ENCODE assay signal across 8 cellular contexts in the genomic region with DNA sequence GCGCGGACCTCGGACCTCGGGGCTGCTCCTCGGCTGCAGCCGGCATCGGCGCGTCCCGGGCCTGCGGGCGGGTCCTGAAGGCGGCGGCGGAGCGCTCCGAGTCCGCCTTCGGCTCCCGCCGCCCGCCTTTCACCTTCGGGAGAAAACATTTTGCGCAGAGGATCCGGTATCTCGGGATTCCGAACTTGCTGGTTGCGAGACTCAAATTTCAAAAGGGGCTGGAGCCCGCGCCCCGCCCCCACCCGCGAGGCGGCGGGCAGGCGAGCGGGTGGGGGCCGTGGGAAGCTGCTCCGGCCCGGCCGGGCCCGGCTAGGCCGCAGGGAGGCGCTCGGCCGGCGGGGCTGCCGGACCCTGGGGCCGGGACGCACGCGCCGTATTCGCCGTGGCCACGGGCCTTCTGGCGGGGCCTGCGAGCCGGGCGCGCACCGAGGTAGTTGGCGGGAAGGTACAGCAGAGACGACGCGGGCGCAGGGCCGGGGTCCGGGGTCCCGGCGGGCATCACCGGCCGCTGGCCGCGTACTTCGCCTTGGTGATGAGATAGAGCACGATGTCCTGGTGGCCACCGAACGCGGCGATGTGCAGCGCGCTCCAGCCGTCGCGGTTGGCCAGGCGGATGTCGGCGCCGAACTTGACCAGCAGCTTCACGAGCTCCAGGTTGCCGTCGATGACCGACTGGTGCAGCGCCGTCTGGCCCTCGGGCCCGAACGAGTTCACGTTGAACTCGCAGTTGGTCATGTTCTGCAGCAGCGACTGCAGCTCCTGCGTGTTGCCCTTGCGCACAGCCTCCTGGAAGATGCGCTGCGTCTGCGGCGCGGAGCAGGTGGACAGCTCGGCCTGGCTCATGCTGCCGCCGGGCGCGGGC. TPM values are rescaled to one million over a fixed set of nuclear protein-coding genes. Genes with fewer than 3 reads are reported as not detected.
DNase-seq lines count a peak whose midpoint lies in the region; ATAC-seq, FAIRE-seq and TF ChIP-seq lines count a peak whose summit lies in the region.

No MANE protein-coding gene starts in this region.

- H3K4me1 Mint-ChIP-seq in stimulated activated naive CD8-positive, alpha-beta T cell treated with anti-CD3 and anti-CD28 coated beads, Interleukin-15, Interleukin-2, amounts not matched to agents 100 ng/mL and 50 ng/mL, for 24 hours (ENCODE audit: low read depth), result peaks cover 18% of the 10 kb centered on the region

- WGBS in K562 (ENCODE audit: insufficient coverage, low coverage, missing lambda C conversion rate), result 1% methylated on average over 60 of the region's 114 CpGs

- no peaks in the 10 kb centered on the region for H3K36me3 Mint-ChIP-seq in stimulated activated naive CD8-positive, alpha-beta T cell treated with anti-CD3 and anti-CD28 coated beads, Interleukin-15, Interleukin-2, amounts not matched to agents 100 ng/mL and 50 ng/mL, for 24 hours (ENCODE audit: low read depth)

- DNase-seq in SIG-M5 treated with dmso at 0.1 percent for 504 hours (lab: John Stamatoyannopoulos, UW; ENCODE audit: unreplicated experiment) (peak; percentile 34), SIG-M5 (lab: John Stamatoyannopoulos, UW) (no peak), HFF-Myc (ENCODE audit: extremely low read depth, low read depth) (no peak), NCI-H510A (lab: John Stamatoyannopoulos, UW) (peak; percentile 47), K562 (ENCODE audit: extremely low read depth in 1 of 4, low spot score in 3 of 4) (peak; percentile 70 to 85 (median 76)), keratinocyte (ENCODE audit: low read depth, low spot score) (no peak)
- no peak for DNase-seq in effector CD8-positive, alpha-beta T cell (lab: John Stamatoyannopoulos, UW)

- no peaks in the 10 kb centered on the region for H3K9me3 Mint-ChIP-seq in stimulated activated naive CD8-positive, alpha-beta T cell treated with anti-CD3 and anti-CD28 coated beads, Interleukin-15, Interleukin-2, amounts not matched to agents 100 ng/mL and 50 ng/mL, for 24 hours

- intact Hi-C loops in K562 (cut with micrococcal nuclease), result loop anchor here (5.0 to 10.0 kb wide), 4 partner anchors 59 to 231 kb away; partner anchors contain the start of genes EXD3, NOXA1 and TUBB4B

- TF ChIP-seq EP300 in K562 (IDR thresholded peaks at IDR 0.05; ENCODE audit: low read length), result no peak

- dilution Hi-C loops in keratinocyte (cut with MboI; ENCODE audit: extremely low pct_ligation_motif_present, low sequenced_read_pairs), result no loop called here

- H3K4me3 Mint-ChIP-seq in stimulated activated naive CD8-positive, alpha-beta T cell treated with anti-CD3 and anti-CD28 coated beads, Interleukin-15, Interleukin-2, amounts not matched to agents 100 ng/mL and 50 ng/mL, for 24 hours, result peak overlapping the region; percentile 80

- no peak overlapping the region for H3K27ac Mint-ChIP-seq in stimulated activated naive CD8-positive, alpha-beta T cell treated with anti-CD3 and anti-CD28 coated beads, Interleukin-15, Interleukin-2, amounts not matched to agents 100 ng/mL and 50 ng/mL, for 24 hours

- H3K4me3 ChIP-seq in HFF-Myc (replicated peaks; ENCODE audit: low read depth, low read length) (peak overlapping the region; percentile 42), K562 (peak overlapping the region; percentile 90), keratinocyte (ENCODE audit: control insufficient read depth in 2 of 3, extremely low read depth in 1 of 3, insufficient read depth in 2 of 3, low read depth in 1 of 3, low read length in 3 of 3) (peak overlapping the region; percentile 21 to 70 (median 59))

- H3K9me3 ChIP-seq in K562 (replicated peaks; ENCODE audit: control insufficient read depth, insufficient read depth, low read depth, low read length), result no peaks in the 10 kb centered on the region
- H3K9me3 ChIP-seq in keratinocyte (ENCODE audit: control insufficient read depth, low read depth, low read length), result no peaks in the 10 kb centered on the region

- peaks cover 29% of the 10 kb centered on the region for H3K27me3 Mint-ChIP-seq in stimulated activated naive CD8-positive, alpha-beta T cell treated with anti-CD3 and anti-CD28 coated beads, Interleukin-15, Interleukin-2, amounts not matched to agents 100 ng/mL and 50 ng/mL, for 24 hours

- no peak for TF ChIP-seq CTCF in HFF-Myc (IDR thresholded peaks at IDR 0.05; ENCODE audit: low read depth, low read length, missing control alignments)
- TF ChIP-seq CTCF in K562 (IDR thresholded peaks at IDR 0.05 in 2 of 3, conservative IDR thresholded peaks at IDR 0.05 in 1 of 3; ENCODE audit: insufficient read depth in 2 of 3, low read depth in 1 of 3, low read length in 3 of 3), result peak; percentile 31 to 72 (median 57); a peak in 4 of 6 replicates
- TF ChIP-seq CTCF in keratinocyte (optimal IDR thresholded peaks at IDR 0.05 in 1 of 3, IDR thresholded peaks at IDR 0.05 in 1 of 3, conservative IDR thresholded peaks at IDR 0.05 in 1 of 3; ENCODE audit: extremely low read depth in 1 of 3, insufficient read depth in 2 of 3, low read length in 3 of 3), result peak in 1 of 3 experiments; percentile 20

- H3K27me3 ChIP-seq in K562 (ENCODE audit: control insufficient read depth in 2 of 2, insufficient read depth in 2 of 2, low read length in 2 of 2) (no peaks in the 10 kb centered on the region), keratinocyte (ENCODE audit: control insufficient read depth, extremely low read depth, insufficient read depth, low read length) (peaks cover 13% of the 10 kb centered on the region)

- TF ChIP-seq RAD21 in K562 (CRISPR knock-in tag; conservative IDR thresholded peaks at IDR 0.05 in 1 of 2, IDR thresholded peaks at IDR 0.05 in 1 of 2), result peak in 1 of 2 experiments; percentile 43; a peak in 2 of 4 replicates

- H3K79me2 ChIP-seq in K562 (ENCODE audit: control insufficient read depth, insufficient read depth, low read length), result peaks cover 28% of the 10 kb centered on the region
- H3K79me2 ChIP-seq in keratinocyte (ENCODE audit: control insufficient read depth, insufficient read depth, low read length), result no peaks in the 10 kb centered on the region

- H3K4me2 ChIP-seq in K562 (ENCODE audit: insufficient read depth, low read length) (peak overlapping the region; percentile 98), keratinocyte (ENCODE audit: control insufficient read depth, extremely low read depth, insufficient read depth, low read depth, low read length) (peak overlapping the region; percentile 76)

- ATAC-seq in K562, result peak; percentile 75

- no TSS peak for BruUV-seq in K562 (replicated peaks; lab: Mats Ljungman, UMichigan)

- H3K4me1 ChIP-seq in K562 (replicated peaks in 1 of 2; ENCODE audit: control insufficient read depth in 2 of 2, insufficient read depth in 2 of 2, low read length in 2 of 2) (peaks cover 35 to 84% of the 10 kb centered on the region in 2 experiments), keratinocyte (ENCODE audit: control insufficient read depth, extremely low read depth, insufficient read depth, low read length) (peaks cover 23% of the 10 kb centered on the region)

- H3K9me1 ChIP-seq in K562 (ENCODE audit: control insufficient read depth, insufficient read depth, low read length) (peaks cover 7% of the 10 kb centered on the region), keratinocyte (ENCODE audit: control insufficient read depth, extremely low read depth, insufficient read depth, low read length) (no peaks in the 10 kb centered on the region)

- in situ Hi-C loops in K562 (cut with MboI), result no loop called here

- FAIRE-seq in K562 (lab: Jason Lieb, UNC) (peak; percentile 62), keratinocyte (lab: Jason Lieb, UNC) (no peak)

- H2AFZ ChIP-seq in K562 (ENCODE audit: low read depth, low read length) (peak overlapping the region; percentile 79), keratinocyte (ENCODE audit: control insufficient read depth, low read length) (no peak overlapping the region)

- H3K9ac ChIP-seq in K562 (ENCODE audit: insufficient read depth in 1 of 2, low read depth in 2 of 2, low read length in 2 of 2) (peak overlapping the region; percentile 81 to 98), keratinocyte (ENCODE audit: control insufficient read depth, extremely low read depth, insufficient read depth, low read length) (peak overlapping the region; percentile 41)

- TF ChIP-seq POLR2A in K562 (conservative IDR thresholded peaks at IDR 0.05), result peak; percentile 38

- peak overlapping the region; percentile 88 for H3K27ac ChIP-seq in K562 (ENCODE audit: extremely low read depth, low read depth, low read length)
- H3K27ac ChIP-seq in keratinocyte (ENCODE audit: control insufficient read depth, insufficient read depth, low read length), result no peak overlapping the region

- peaks cover 8% of the 10 kb centered on the region; the same call in 1 of the 3 replicates for H3K36me3 ChIP-seq in K562 (ENCODE audit: control insufficient read depth, insufficient read depth, low read length)
- H3K36me3 ChIP-seq in keratinocyte (ENCODE audit: control insufficient read depth in 2 of 2, extremely low read depth in 1 of 2, insufficient read depth in 2 of 2, low read length in 2 of 2), result no peaks in the 10 kb centered on the region

- H4K20me1 ChIP-seq in K562 (replicated peaks; ENCODE audit: control insufficient read depth, insufficient read depth, low read length), result peaks cover 13% of the 10 kb centered on the region
- H4K20me1 ChIP-seq in keratinocyte (ENCODE audit: control insufficient read depth, extremely low read depth, insufficient read depth, low read length), result no peaks in the 10 kb centered on the region

- POLR2A ChIA-PET in K562 (lab: Yijun Ruan, JAX), result interaction anchor here (0.5 to 2.0 kb wide), 15 partner anchors 14 to 273 kb away, joined by 3 to 8 read pairs (median 4); partner anchors contain the start of genes ANAPC2 and SSNA1

- CTCF ChIA-PET in K562 (lab: Yijun Ruan, JAX; ENCODE audit: low intra/inter-chr PET ratio), result interaction anchor here (0.7 kb wide), 1 partner anchor 20 kb away, joined by 3 read pairs; no protein-coding TSS in a partner anchor

RNA-seq across cellular contexts. Expression of gene NRARP, which starts 0.8 kb away (rescaled TPM):
- total RNA-seq in K562 (2011; cell fraction: chromatin; rRNA removed; ENCODE audit: low replicate concordance), result 6.4 and 15.4 TPM in 2 replicates
- 16.8 and 18.8 TPM in 2 replicates for total RNA-seq in K562 (2011; cell fraction: nucleolus; rRNA removed)
- total RNA-seq in K562 (2011; cell fraction: nucleoplasm; rRNA removed), result 11.7 and 13.1 TPM in 2 replicates
- total RNA-seq in K562 (2014; rRNA removed), result 19.1 and 25.9 TPM in 2 replicates
- 1.6 and 2.0 TPM in 2 replicates for total RNA-seq in K562 (2014; rRNA removed; fragmentation: Illumina TruSeq; extraction: Trizol)
- total RNA-seq in K562 (2015; rRNA removed; fragmentation: Illumina TruSeq; extraction: Trizol), result 3.3 and 4.0 TPM in 2 replicates
- total RNA-seq in K562 (2021), result 24.5 and 29.5 TPM in 2 replicates
- 5.2 and 7.6 TPM in 2 replicates for polyA plus RNA-seq in K562 (2011; rRNA removed)
- 10.4 and 26.9 TPM in 2 replicates for polyA plus RNA-seq in K562 (2011; cell fraction: cytosol; rRNA removed)
- polyA plus RNA-seq in K562 (2011; cell fraction: nucleus; rRNA removed), result 13.1 and 17.8 TPM in 2 replicates
- polyA plus RNA-seq in K562 (2012), result 6.1 and 8.4 TPM in 2 replicates
- 6.2 and 7.2 TPM in 2 replicates for polyA plus RNA-seq in K562 (2014; fragmentation: Illumina TruSeq; extraction: Trizol)
- not detected for polyA plus RNA-seq in K562 (2014; fragmentation: Nextera tagmentation; extraction: Ambion mirVana)
- 13.8 and 17.8 TPM in 2 replicates for polyA plus RNA-seq in K562 (2014; rRNA removed)
- polyA minus RNA-seq in K562 (2011; rRNA and poly(A)+ RNA removed), result 1.3 and 1.8 TPM in 2 replicates
- 9.5 and 11.2 TPM in 2 replicates for polyA minus RNA-seq in K562 (2011; cell fraction: cytosol; rRNA and poly(A)+ RNA removed)
- polyA minus RNA-seq in K562 (2011; cell fraction: nucleus; rRNA and poly(A)+ RNA removed), result 9.2 and 12.6 TPM in 2 replicates
- 0.43 to 2.4 TPM (median 2.2 TPM) in 3 replicates for polyA plus RNA-seq in keratinocyte
- 1.5 TPM for polyA plus RNA-seq in keratinocyte (2011; ENCODE audit: low read depth)
- 0.95 and 2.5 TPM in 2 replicates for polyA plus RNA-seq in keratinocyte (2011; cell fraction: cytosol; rRNA removed)
- polyA plus RNA-seq in keratinocyte (2011; cell fraction: nucleus; rRNA removed), result 11.2 and 13.2 TPM in 2 replicates
- 0.61 and 10.6 TPM in 2 replicates for polyA plus RNA-seq in keratinocyte (2012; ENCODE audit: low replicate concordance)
- polyA minus RNA-seq in keratinocyte, result 0.73 to 0.83 TPM in 2 of 3 replicates, not detected in the other
- polyA minus RNA-seq in keratinocyte (2011; cell fraction: cytosol; rRNA and poly(A)+ RNA removed), result 2.9 TPM
- 10.5 and 14.6 TPM in 2 replicates for polyA minus RNA-seq in keratinocyte (2011; cell fraction: nucleus; rRNA and poly(A)+ RNA removed)

RNA-seq across cellular contexts. Expression of gene TOR4A, which starts 23.8 kb away (rescaled TPM):
- total RNA-seq in K562 (2011; cell fraction: chromatin; rRNA removed; ENCODE audit: low replicate concordance), result 16.4 and 68.0 TPM in 2 replicates
- total RNA-seq in K562 (2011; cell fraction: nucleolus; rRNA removed), result 100 and 103 TPM in 2 replicates
- total RNA-seq in K562 (2011; cell fraction: nucleoplasm; rRNA removed), result 32.4 and 39.2 TPM in 2 replicates
- 38.5 and 46.9 TPM in 2 replicates for total RNA-seq in K562 (2014; rRNA removed)
- 3.4 and 4.6 TPM in 2 replicates for total RNA-seq in K562 (2014; rRNA removed; fragmentation: Illumina TruSeq; extraction: Trizol)
- 14.8 and 16.4 TPM in 2 replicates for total RNA-seq in K562 (2015; rRNA removed; fragmentation: Illumina TruSeq; extraction: Trizol)
- total RNA-seq in K562 (2021), result 45.8 and 49.2 TPM in 2 replicates
- polyA plus RNA-seq in K562 (2011; rRNA removed), result 8.6 and 13.0 TPM in 2 replicates
- polyA plus RNA-seq in K562 (2011; cell fraction: cytosol; rRNA removed), result 18.4 and 58.5 TPM in 2 replicates
- polyA plus RNA-seq in K562 (2011; cell fraction: nucleus; rRNA removed), result 14.8 and 30.5 TPM in 2 replicates
- polyA plus RNA-seq in K562 (2012), result 20.5 and 29.0 TPM in 2 replicates
- polyA plus RNA-seq in K562 (2014; fragmentation: Illumina TruSeq; extraction: Trizol), result 8.8 and 14.8 TPM in 2 replicates
- 1 to 10 TPM; 3.9 to 7.0 TPM for polyA plus RNA-seq in K562 (2014; fragmentation: Nextera tagmentation; extraction: Ambion mirVana)
- 23.9 and 27.3 TPM in 2 replicates for polyA plus RNA-seq in K562 (2014; rRNA removed)
- polyA minus RNA-seq in K562 (2011; rRNA and poly(A)+ RNA removed), result 2.8 and 4.9 TPM in 2 replicates
- 27.4 and 32.4 TPM in 2 replicates for polyA minus RNA-seq in K562 (2011; cell fraction: cytosol; rRNA and poly(A)+ RNA removed)
- polyA minus RNA-seq in K562 (2011; cell fraction: nucleus; rRNA and poly(A)+ RNA removed), result 13.6 and 14.0 TPM in 2 replicates
- 5.8 to 9.8 TPM (median 7.8 TPM) in 3 replicates for polyA plus RNA-seq in keratinocyte
- 1.6 TPM for polyA plus RNA-seq in keratinocyte (2011; ENCODE audit: low read depth)
- 3.7 and 9.2 TPM in 2 replicates for polyA plus RNA-seq in keratinocyte (2011; cell fraction: cytosol; rRNA removed)
- 10.6 and 18.7 TPM in 2 replicates for polyA plus RNA-seq in keratinocyte (2011; cell fraction: nucleus; rRNA removed)
- 7.0 and 11.9 TPM in 2 replicates for polyA plus RNA-seq in keratinocyte (2012; ENCODE audit: low replicate concordance)
- polyA minus RNA-seq in keratinocyte, result 5.8 to 11.4 TPM (median 7.4 TPM) in 3 replicates
- polyA minus RNA-seq in keratinocyte (2011; cell fraction: cytosol; rRNA and poly(A)+ RNA removed), result 36.6 TPM
- polyA minus RNA-seq in keratinocyte (2011; cell fraction: nucleus; rRNA and poly(A)+ RNA removed), result 25.4 and 32.9 TPM in 2 replicates

RNA-seq across cellular contexts. Expression of gene NELFB, which starts 46.2 kb away (rescaled TPM):
- total RNA-seq in K562 (2011; cell fraction: chromatin; rRNA removed; ENCODE audit: low replicate concordance), result 20.6 and 61.7 TPM in 2 replicates
- total RNA-seq in K562 (2011; cell fraction: nucleolus; rRNA removed), result 48.5 and 57.8 TPM in 2 replicates
- 24.1 and 26.4 TPM in 2 replicates for total RNA-seq in K562 (2011; cell fraction: nucleoplasm; rRNA removed)
- total RNA-seq in K562 (2014; rRNA removed) (50.0 and 57.8 TPM in 2 replicates), K562 (2014; rRNA removed; fragmentation: Illumina TruSeq; extraction: Trizol) (13.8 and 17.6 TPM in 2 replicates), K562 (2015; rRNA removed; fragmentation: Illumina TruSeq; extraction: Trizol) (29.7 and 30.5 TPM in 2 replicates), K562 (2021) (81.2 and 84.0 TPM in 2 replicates)
- polyA plus RNA-seq in K562 (2011; rRNA removed) (38.3 and 49.6 TPM in 2 replicates), K562 (2014; fragmentation: Illumina TruSeq; extraction: Trizol) (28.4 and 52.9 TPM in 2 replicates), K562 (2014; fragmentation: Nextera tagmentation; extraction: Ambion mirVana) (under 1 TPM; 0.24 to 0.49 TPM), K562 (2014; rRNA removed) (56.2 and 57.1 TPM in 2 replicates), keratinocyte (25.1 to 40.2 TPM (median 35.0 TPM) in 3 replicates)
- polyA plus RNA-seq in K562 (2011; cell fraction: cytosol; rRNA removed), result 51.9 and 81.6 TPM in 2 replicates
- polyA plus RNA-seq in K562 (2011; cell fraction: nucleus; rRNA removed), result 55.4 and 66.0 TPM in 2 replicates
- 61.8 and 81.8 TPM in 2 replicates for polyA plus RNA-seq in K562 (2012)
- 22.0 and 33.8 TPM in 2 replicates for polyA minus RNA-seq in K562 (2011; rRNA and poly(A)+ RNA removed)
- 41.6 and 47.4 TPM in 2 replicates for polyA minus RNA-seq in K562 (2011; cell fraction: cytosol; rRNA and poly(A)+ RNA removed)
- 11.4 and 18.9 TPM in 2 replicates for polyA minus RNA-seq in K562 (2011; cell fraction: nucleus; rRNA and poly(A)+ RNA removed)
- polyA plus RNA-seq in keratinocyte (2011; ENCODE audit: low read depth), result 11.6 TPM
- 29.8 and 55.0 TPM in 2 replicates for polyA plus RNA-seq in keratinocyte (2011; cell fraction: cytosol; rRNA removed)
- polyA plus RNA-seq in keratinocyte (2011; cell fraction: nucleus; rRNA removed), result 36.6 and 50.0 TPM in 2 replicates
- polyA plus RNA-seq in keratinocyte (2012; ENCODE audit: low replicate concordance), result 40.6 and 53.2 TPM in 2 replicates
- 35.7 to 44.2 TPM (median 43.6 TPM) in 3 replicates for polyA minus RNA-seq in keratinocyte
- polyA minus RNA-seq in keratinocyte (2011; cell fraction: cytosol; rRNA and poly(A)+ RNA removed), result 75.4 TPM
- 33.1 and 37.6 TPM in 2 replicates for polyA minus RNA-seq in keratinocyte (2011; cell fraction: nucleus; rRNA and poly(A)+ RNA removed)

RNA-seq across cellular contexts. Expression of gene STPG3, which starts 50.2 kb away (rescaled TPM):
- total RNA-seq in K562 (2011; cell fraction: chromatin; rRNA removed; ENCODE audit: low replicate concordance), result not detected in 2 replicates
- not detected in 2 replicates for total RNA-seq in K562 (2011; cell fraction: nucleolus; rRNA removed)
- total RNA-seq in K562 (2011; cell fraction: nucleoplasm; rRNA removed), result not detected in 2 replicates
- total RNA-seq in K562 (2014; rRNA removed) (not detected in 2 replicates), K562 (2014; rRNA removed; fragmentation: Illumina TruSeq; extraction: Trizol) (not detected in 2 replicates), K562 (2015; rRNA removed; fragmentation: Illumina TruSeq; extraction: Trizol) (not detected in 2 replicates), K562 (2021) (not detected in 2 replicates)
- polyA plus RNA-seq in K562 (2011; rRNA removed) (not detected in 2 replicates), K562 (2014; fragmentation: Illumina TruSeq; extraction: Trizol) (not detected in 2 replicates), K562 (2014; fragmentation: Nextera tagmentation; extraction: Ambion mirVana) (not detected), K562 (2014; rRNA removed) (not detected in 2 replicates), keratinocyte (not detected in 3 replicates)
- not detected in 2 replicates for polyA plus RNA-seq in K562 (2011; cell fraction: cytosol; rRNA removed)
- polyA plus RNA-seq in K562 (2011; cell fraction: nucleus; rRNA removed), result not detected in 2 replicates
- polyA plus RNA-seq in K562 (2012), result 1.4 TPM in 2 replicates
- polyA minus RNA-seq in K562 (2011; rRNA and poly(A)+ RNA removed), result not detected in 2 replicates
- polyA minus RNA-seq in K562 (2011; cell fraction: cytosol; rRNA and poly(A)+ RNA removed), result not detected in 2 replicates
- polyA minus RNA-seq in K562 (2011; cell fraction: nucleus; rRNA and poly(A)+ RNA removed), result 0.44 TPM in 1 of 2 replicates, not detected in the other
- polyA plus RNA-seq in keratinocyte (2011; ENCODE audit: low read depth), result not detected
- not detected in 2 replicates for polyA plus RNA-seq in keratinocyte (2011; cell fraction: cytosol; rRNA removed)
- not detected in 2 replicates for polyA plus RNA-seq in keratinocyte (2011; cell fraction: nucleus; rRNA removed)
- polyA plus RNA-seq in keratinocyte (2012; ENCODE audit: low replicate concordance), result not detected in 2 replicates
- polyA minus RNA-seq in keratinocyte, result not detected in 3 replicates
- polyA minus RNA-seq in keratinocyte (2011; cell fraction: cytosol; rRNA and poly(A)+ RNA removed), result not detected
- polyA minus RNA-seq in keratinocyte (2011; cell fraction: nucleus; rRNA and poly(A)+ RNA removed), result not detected in 2 replicates

Comparison
In these comparisons a context has a peak if more than half of its experiments do, and no peak if none do; other contexts are left out.
1. DNase-seq: peak in SIG-M5 treated with dmso at 0.1 percent for 504 hours (single experiment), NCI-H510A (single experiment) and K562 (4 of 4); none in SIG-M5 (single experiment), HFF-Myc (single experiment), keratinocyte (single experiment) and effector CD8-positive, alpha-beta T cell (single experiment).
2. Peak in every context shown above with its lines, with median percentiles within 50 percentile points of each other: H3K4me3 ChIP-seq.